Comparison of ENCODE assay signal across 25 cellular contexts in the genomic region with DNA sequence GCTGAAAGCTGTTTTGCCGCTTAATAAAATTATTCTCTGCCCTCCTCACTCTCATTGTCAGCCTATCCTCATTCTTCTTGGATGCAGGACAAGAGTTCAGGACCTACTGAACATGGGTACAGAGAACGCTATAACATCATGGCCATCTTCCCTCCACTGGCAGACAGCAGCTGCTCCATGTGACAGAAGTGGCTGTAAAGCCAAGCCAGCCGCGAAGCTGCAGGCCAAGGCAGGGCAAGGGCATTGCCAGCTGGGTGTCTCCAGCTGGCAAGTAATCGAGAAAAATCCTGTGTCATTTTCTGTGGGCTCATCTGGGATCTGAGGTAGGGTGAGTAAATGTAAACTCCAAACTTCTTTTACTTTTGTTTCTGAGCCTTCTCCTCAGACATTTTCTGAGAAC.
"Had no signal": no experiment of that assay in that cellular context is flagged by ENCODE, and none has a peak within 500 bp of the region (broad histone marks: within the 10 kb centered on the region; RNA-seq: fewer than 3 reads in every experiment).

No MANE protein-coding gene starts in this region.

- H3K27me3 ChIP-seq: left lung, ovary, right atrium auricular region, right lobe of liver, suprapubic skin, tibial artery, upper lobe of right lung had no signal

- H3K27ac ChIP-seq: left lung, lower lobe of right lung, ovary, right atrium auricular region, right lobe of liver, skin epidermis, suprapubic skin, thoracic aorta, tibial artery, upper lobe of right lung had no signal

- DNase-seq: hippocampal formation; kidney glomerular epithelial cell; left cardiac atrium; lower lobe of right lung; mammary epithelial cell; mesenchymal stem cell; naive thymus-derived CD4-positive, alpha-beta T cell; ovary; right lobe of liver; stimulated activated CD4-positive, alpha-beta T cell treated with anti-CD3 and anti-CD28 coated beads, Interleukin-12 subunit alpha, Interleukin-12 subunit beta, amount 100 ng/mL, for 4 hours; stimulated activated CD4-positive, alpha-beta T cell treated with anti-CD3 and anti-CD28 coated beads, Interleukin-15, amount 100 ng/mL, for 24 hours; stimulated activated CD4-positive, alpha-beta T cell treated with anti-CD3 and anti-CD28 coated beads, Interleukin-2, amount 100 ng/mL, for 24 hours; stimulated activated CD4-positive, alpha-beta T cell treated with anti-CD3 and anti-CD28 coated beads, Interleukin-4, amount 100 ng/mL, for 1 hour; stimulated activated naive B cell treated with anti-CD40 and anti-IgM and Interleukin-4, amounts not matched to agents 10 μg/mL and 1 μg/mL and 100 μg/mL, for 72 hours; tibial artery; trophoblast cell; upper lobe of right lung had no signal

- H3K4me3 ChIP-seq: left lung, lower lobe of right lung, ovary, right atrium auricular region, right lobe of liver, skin epidermis, suprapubic skin, thoracic aorta, tibial artery, upper lobe of right lung had no signal

- ATAC-seq: left cardiac atrium; left lung; lower lobe of right lung; naive thymus-derived CD4-positive, alpha-beta T cell; natural killer cell treated with Interleukin-12 subunit alpha and Interleukin-12 subunit beta and Interleukin-15 and Interleukin-18, amount 100 ng/mL, for 72 hours; right lobe of liver; stimulated activated naive B cell treated with anti-CD40 and anti-IgM and Interleukin-4, amounts not matched to agents 10 μg/mL and 1 μg/mL and 100 μg/mL, for 72 hours; upper lobe of right lung had no signal

- H3K4me1 ChIP-seq: left lung, lower lobe of right lung, right atrium auricular region, right lobe of liver, suprapubic skin, tibial artery, upper lobe of right lung had no signal

- H3K4me3 Mint-ChIP-seq: naive thymus-derived CD4-positive, alpha-beta T cell; natural killer cell treated with Interleukin-12 subunit alpha and Interleukin-12 subunit beta and Interleukin-15 and Interleukin-18, amount 100 ng/mL, for 72 hours; stimulated activated naive B cell treated with anti-CD40 and anti-IgM and Interleukin-4, amounts not matched to agents 10 μg/mL and 1 μg/mL and 100 μg/mL, for 72 hours; stimulated activated naive CD8-positive, alpha-beta T cell treated with anti-CD3 and anti-CD28 coated beads, Interleukin-15, Interleukin-2, amounts not matched to agents 100 ng/mL and 50 ng/mL, for 24 hours had no signal

- H3K27ac Mint-ChIP-seq: naive thymus-derived CD4-positive, alpha-beta T cell; natural killer cell treated with Interleukin-12 subunit alpha and Interleukin-12 subunit beta and Interleukin-15 and Interleukin-18, amount 100 ng/mL, for 72 hours; progenitor cell of endocrine pancreas; stimulated activated naive B cell treated with anti-CD40 and anti-IgM and Interleukin-4, amounts not matched to agents 10 μg/mL and 1 μg/mL and 100 μg/mL, for 72 hours; stimulated activated naive CD8-positive, alpha-beta T cell treated with anti-CD3 and anti-CD28 coated beads, Interleukin-15, Interleukin-2, amounts not matched to agents 100 ng/mL and 50 ng/mL, for 24 hours had no signal

- H3K36me3 ChIP-seq: left lung, lower lobe of right lung, ovary, right atrium auricular region, right lobe of liver, suprapubic skin, thoracic aorta, tibial artery, upper lobe of right lung had no signal

- H3K27me3 Mint-ChIP-seq: natural killer cell treated with Interleukin-12 subunit alpha and Interleukin-12 subunit beta and Interleukin-15 and Interleukin-18, amount 100 ng/mL, for 72 hours; progenitor cell of endocrine pancreas; stimulated activated naive B cell treated with anti-CD40 and anti-IgM and Interleukin-4, amounts not matched to agents 10 μg/mL and 1 μg/mL and 100 μg/mL, for 72 hours; stimulated activated naive CD8-positive, alpha-beta T cell treated with anti-CD3 and anti-CD28 coated beads, Interleukin-15, Interleukin-2, amounts not matched to agents 100 ng/mL and 50 ng/mL, for 24 hours had no signal

- H3K4me1 Mint-ChIP-seq: naive thymus-derived CD4-positive, alpha-beta T cell; stimulated activated naive B cell treated with anti-CD40 and anti-IgM and Interleukin-4, amounts not matched to agents 10 μg/mL and 1 μg/mL and 100 μg/mL, for 72 hours had no signal
